22 cellular contexts compared by ENCODE assay signal in genomic region chr16:88526008-88526905, GRCh38. TPM values are rescaled to one million over a fixed set of nuclear protein-coding genes. Genes with fewer than 3 reads are reported as not detected.
DNase-seq lines count a peak whose midpoint lies in the region; ATAC-seq and TF ChIP-seq lines count a peak whose summit lies in the region.
"Had no signal": no experiment of that assay in that cellular context is flagged by ENCODE, and none has a peak within 500 bp of the region (broad histone marks: within the 10 kb centered on the region; RNA-seq: fewer than 3 reads in every experiment).

No MANE protein-coding gene starts in this region.

- H3K27me3 ChIP-seq in RWPE2 (ENCODE audit: insufficient read depth, poor library complexity, severe bottlenecking) (no peaks in the 10 kb centered on the region), right cardiac atrium (ENCODE audit: control insufficient read depth, insufficient read depth) (no peaks in the 10 kb centered on the region), psoas muscle (ENCODE audit: insufficient read depth in 3 of 3, low read length in 2 of 3) (peaks cover 0 to 23% (median 15%) of the 10 kb centered on the region in 3 donors), dorsolateral prefrontal cortex (no peaks in the 10 kb centered on the region)
- H3K27me3 ChIP-seq: heart left ventricle, neural progenitor cell had no signal

- peak; percentile 33 for DNase-seq in COLO668 (lab: John Stamatoyannopoulos, UW; ENCODE audit: unreplicated experiment)
- DNase-seq in RWPE2 (ENCODE audit: low spot score): no peak
- peak; percentile 13 to 54 (median 52) for DNase-seq in right cardiac atrium
- DNase-seq in psoas muscle: peak in 1 of 2 donors; percentile 14
- DNase-seq in 8988T: no peak
- no peak for DNase-seq in activated naive CD4-positive, alpha-beta T cell treated with anti-CD3 and anti-CD28 coated beads, Interleukin-2, amount 50 U/mL, for 72 hours (ENCODE audit: low spot score in 2 of 2)
- no peak for DNase-seq in dorsolateral prefrontal cortex
- DNase-seq: activated CD8-positive, alpha-beta T cell treated with anti-CD3 and anti-CD28 coated beads, Interleukin-2, amount 10 ng/mL, durations not matched to agents 7 days and 5 days; activated naive CD4-positive, alpha-beta T cell treated with Interleukin-2 at 50 U/mL for 16 hours; central memory CD4-positive, alpha-beta T cell; NCI-H1048; NCI-H1930; NCI-H226; stimulated activated CD4-positive, alpha-beta T cell treated with anti-CD3 and anti-CD28 coated beads, Interleukin-4, amount 100 ng/mL, for 1 hour; stimulated activated naive CD4-positive, alpha-beta T cell treated with Interleukin-2 at 50 U/mL for 16 hours; T-helper 9 cell had no signal

- ATAC-seq in RWPE2 (ENCODE audit: low read depth): peak; percentile 1; the same call in 1 of the 3 replicates
- ATAC-seq in right cardiac atrium: peak in 1 of 2 donors; percentile 0
- peak in 3 of 4 donors; percentile 7 to 20 (median 17) for ATAC-seq in psoas muscle
- no peak for ATAC-seq in activated naive CD4-positive, alpha-beta T cell treated with anti-CD3 and anti-CD28 coated beads, Interleukin-2, amount 50 U/mL, for 72 hours

- H3K4me1 ChIP-seq in RWPE2 (ENCODE audit: insufficient read depth, poor library complexity, severe bottlenecking) (no peaks in the 10 kb centered on the region), right cardiac atrium (ENCODE audit: control insufficient read depth, insufficient read depth, low read length) (no peaks in the 10 kb centered on the region), psoas muscle (peaks cover 65% of the 10 kb centered on the region)
- H3K4me1 ChIP-seq: HAP-1 had no signal

- intact Hi-C loops in right cardiac atrium (cut with DNase I): loop anchor here in 3 of 4 donors (2.0 to 10.0 kb wide), 3 partner anchors 83 to 331 kb away; no protein-coding TSS in a partner anchor
- intact Hi-C loops in psoas muscle (cut with DNase I): loop anchor here in 1 of 2 donors (10.0 kb wide), 1 partner anchor 331 kb away; no protein-coding TSS in a partner anchor
- intact Hi-C loops in dorsolateral prefrontal cortex (cut with DNase I): loop anchor here (2.0 kb wide), 2 partner anchors 83 to 573 kb away; no protein-coding TSS in a partner anchor

- H3K9me3 ChIP-seq in RWPE2 (ENCODE audit: severe bottlenecking): no peaks in the 10 kb centered on the region
- no peaks in the 10 kb centered on the region for H3K9me3 ChIP-seq in right cardiac atrium (ENCODE audit: control insufficient read depth, low read length)
- H3K9me3 ChIP-seq in psoas muscle: no peaks in the 10 kb centered on the region
- H3K9me3 ChIP-seq: HAP-1, heart left ventricle, tibial nerve had no signal

- 63% methylated on average over 29 of the region's 29 CpGs for WGBS in right cardiac atrium
- 29 to 49% (median 34%) methylated on average over 26 to 29 of the region's 29 CpGs for WGBS in psoas muscle, 3 donors

- H3K9me3 Mint-ChIP-seq in activated naive CD4-positive, alpha-beta T cell treated with anti-CD3 and anti-CD28 coated beads, Interleukin-2, amount 50 U/mL, for 72 hours: no peaks in the 10 kb centered on the region
- H3K9me3 Mint-ChIP-seq: neural progenitor cell had no signal

- TF ChIP-seq CTCF in RWPE2 (IDR thresholded peaks at IDR 0.05; ENCODE audit: poor library complexity, severe bottlenecking) (no peak), psoas muscle (IDR thresholded peaks at IDR 0.05) (no peak), dorsolateral prefrontal cortex (IDR thresholded peaks at IDR 0.05 in 54 of 56, conservative IDR thresholded peaks at IDR 0.05 in 2 of 56; ENCODE audit: low read depth in 1 of 56, partially characterized antibody in 56 of 56) (no peak)

- H3K36me3 Mint-ChIP-seq in activated naive CD4-positive, alpha-beta T cell treated with anti-CD3 and anti-CD28 coated beads, Interleukin-2, amount 50 U/mL, for 72 hours: no peaks in the 10 kb centered on the region
- H3K36me3 Mint-ChIP-seq: neural progenitor cell had no signal

- H3K27ac ChIP-seq in RWPE2 (ENCODE audit: poor library complexity, severe bottlenecking) (no peak overlapping the region), right cardiac atrium (ENCODE audit: low read length) (no peak overlapping the region), psoas muscle (no peak overlapping the region), dorsolateral prefrontal cortex (peak overlapping the region in 3 of 59 donors; percentile 16 to 46 (median 39))
- H3K27ac ChIP-seq: heart left ventricle, KMS-11, neural progenitor cell had no signal

- H3K27ac Mint-ChIP-seq in activated naive CD4-positive, alpha-beta T cell treated with anti-CD3 and anti-CD28 coated beads, Interleukin-2, amount 50 U/mL, for 72 hours: no peak overlapping the region
- H3K27ac Mint-ChIP-seq: activated CD8-positive, alpha-beta T cell treated with anti-CD3 and anti-CD28 coated beads, Interleukin-2, amount 10 ng/mL, durations not matched to agents 7 days and 5 days; neural progenitor cell had no signal

- no peak overlapping the region for H3K4me3 ChIP-seq in RWPE2 (ENCODE audit: severe bottlenecking)
- no peak overlapping the region for H3K4me3 ChIP-seq in right cardiac atrium (ENCODE audit: low read length)
- H3K4me3 ChIP-seq in psoas muscle: peak overlapping the region; percentile 7
- H3K4me3 ChIP-seq in dorsolateral prefrontal cortex: no peak overlapping the region
- H3K4me3 ChIP-seq: HAP-1, heart left ventricle, neural progenitor cell, smooth muscle cell, tibial nerve had no signal

- H3K36me3 ChIP-seq in RWPE2 (ENCODE audit: low read depth) (no peaks in the 10 kb centered on the region), psoas muscle (ENCODE audit: insufficient read depth in 1 of 2, low read depth in 1 of 2) (no peaks in the 10 kb centered on the region)
- H3K36me3 ChIP-seq: HAP-1, neural progenitor cell had no signal

RNA-seq across cellular contexts. Expression of gene ZC3H18, which starts 43.9 kb away (rescaled TPM):
- total RNA-seq in right cardiac atrium (10 to 100 TPM; 17.5 to 25.1 (median 21.2) TPM), psoas muscle (10 to 100 TPM; 24.8 to 30.5 (median 26.9) TPM), dorsolateral prefrontal cortex (10 to 100 TPM; 29.2 to 64.6 (median 46.8) TPM)
- polyA plus RNA-seq in right cardiac atrium (19.6 TPM), psoas muscle (10 to 100 TPM; 19.9 to 36.0 (median 32.0) TPM)
- 10 to 100 TPM; 70.3 to 71.9 TPM for total RNA-seq in activated naive CD4-positive, alpha-beta T cell treated with anti-CD3 and anti-CD28 coated beads, Interleukin-2, amount 50 U/mL, for 72 hours

Comparison
In these comparisons a context has a peak if more than half of its experiments do, and no peak if none do; other contexts are left out.
1. DNase-seq: peak in COLO668 (single experiment) and right cardiac atrium (3 of 3); none in RWPE2 (single experiment), 8988T (single experiment), activated naive CD4-positive, alpha-beta T cell treated with anti-CD3 and anti-CD28 coated beads, Interleukin-2, amount 50 U/mL, for 72 hours (0 of 2) and dorsolateral prefrontal cortex (0 of 10).
2. ATAC-seq: peak in RWPE2 (single experiment) and psoas muscle (3 of 4); none in activated naive CD4-positive, alpha-beta T cell treated with anti-CD3 and anti-CD28 coated beads, Interleukin-2, amount 50 U/mL, for 72 hours (0 of 2).